Comparison of ENCODE assay signal across 8 cellular contexts in genomic region chr22:24424001-24424900, GRCh38. TPM values are rescaled to one million over a fixed set of nuclear protein-coding genes. Genes with fewer than 3 reads are reported as not detected.
DNase-seq lines count a peak whose midpoint lies in the region; ATAC-seq and TF ChIP-seq lines count a peak whose summit lies in the region.

No MANE protein-coding gene starts in this region.

- H3K4me3 ChIP-seq in HFF-Myc (replicated peaks; ENCODE audit: low read depth, low read length) (peak overlapping the region; percentile 45), epithelial cell of proximal tubule (ENCODE audit: low read depth, low read length) (peak overlapping the region; percentile 51), neutrophil (ENCODE audit: low read depth in 1 of 2, low read length in 1 of 2) (peak overlapping the region; percentile 76 to 92)

- no peaks in the 10 kb centered on the region for H3K9me3 ChIP-seq in neutrophil

- H3K4me1 ChIP-seq in neutrophil (ENCODE audit: control insufficient read depth in 1 of 2, insufficient read depth in 1 of 2, low read depth in 1 of 2, low read length in 1 of 2), result peaks cover 48 to 56% of the 10 kb centered on the region in 2 experiments

- ATAC-seq in HG02884 (IDR thresholded peaks at IDR 0.05; ENCODE audit: unreplicated experiment) (no peak), HG02610 (IDR thresholded peaks at IDR 0.05; ENCODE audit: unreplicated experiment) (no peak), GM18502 (IDR thresholded peaks at IDR 0.05; ENCODE audit: poor library complexity, unreplicated experiment) (no peak)

- H3K27ac ChIP-seq in neutrophil, result peak overlapping the region; percentile 97

- no peaks in the 10 kb centered on the region for H3K36me3 ChIP-seq in neutrophil

- no peaks in the 10 kb centered on the region for H3K27me3 ChIP-seq in neutrophil

- TF ChIP-seq CTCF in HFF-Myc (IDR thresholded peaks at IDR 0.05; ENCODE audit: low read depth, low read length, missing control alignments), result no peak
- TF ChIP-seq CTCF in epithelial cell of proximal tubule (conservative IDR thresholded peaks at IDR 0.05; ENCODE audit: low read depth, low read length), result no peak
- TF ChIP-seq CTCF in neutrophil (IDR thresholded peaks at IDR 0.05), result no peak

- no peak for DNase-seq in HFF-Myc (ENCODE audit: extremely low read depth, low read depth)
- peak; percentile 30 to 34 for DNase-seq in activated CD4-positive, alpha-beta T cell treated with anti-CD3 and anti-CD28 coated beads, Interleukin-2, amount 50 U/mL, for 4 hours
- DNase-seq in epithelial cell of proximal tubule (ENCODE audit: low read depth), result no peak
- DNase-seq in NK-92 (lab: John Stamatoyannopoulos, UW; ENCODE audit: unreplicated experiment), result no peak

RNA-seq across cellular contexts. Expression of gene ADORA2A, which starts 3.1 kb away (rescaled TPM):
- total RNA-seq in epithelial cell of proximal tubule, result 0.36 TPM in 1 of 2 replicates, not detected in the other

Comparison
In these comparisons a context has a peak if more than half of its experiments do, and no peak if none do; other contexts are left out.
1. DNase-seq: peak in activated CD4-positive, alpha-beta T cell treated with anti-CD3 and anti-CD28 coated beads, Interleukin-2, amount 50 U/mL, for 4 hours (2 of 2); none in HFF-Myc (single experiment), epithelial cell of proximal tubule (single experiment) and NK-92 (single experiment).
2. Peak in every context shown above with its lines, with median percentiles within 50 percentile points of each other: H3K4me3 ChIP-seq.